In genomic region chr19:37719927-37720265, GRCh38 we compare ENCODE assay signal across 8 cellular contexts. TPM values are rescaled to one million over a fixed set of nuclear protein-coding genes. Genes with fewer than 3 reads are reported as not detected.
DNase-seq lines count a peak whose midpoint lies in the region; TF ChIP-seq lines count a peak whose summit lies in the region.

No MANE protein-coding gene starts in this region.

- intact Hi-C loops in cardiac septum (cut with DNase I) (loop anchor here (2.0 kb wide), 2 partner anchors 59 to 65 kb away; partner anchors contain the start of genes ZFP30 and ZNF573), breast epithelium (cut with DNase I; ENCODE audit: low total_unique reads) (no loop called here)

- TF ChIP-seq CTCF in right atrium auricular region (IDR thresholded peaks at IDR 0.05) (peak; percentile 3 to 7), breast epithelium (IDR thresholded peaks at IDR 0.05) (no peak)

- TF ChIP-seq POLR2A in breast epithelium (IDR thresholded peaks at IDR 0.05) = no peak

- peak overlapping the region; percentile 84 for H3K9ac ChIP-seq in mucosa of stomach (ENCODE audit: low read length)

- peaks cover 0 to 13% of the 10 kb centered on the region in 2 donors for H3K4me1 ChIP-seq in right atrium auricular region
- no peaks in the 10 kb centered on the region for H3K4me1 ChIP-seq in breast epithelium
- peaks cover 5% of the 10 kb centered on the region for H3K4me1 ChIP-seq in mucosa of stomach (ENCODE audit: control insufficient read depth, insufficient read depth, low read length)

- H3K4me3 ChIP-seq in right atrium auricular region = peak overlapping the region; percentile 79 to 85
- peak overlapping the region; percentile 75 to 92 (median 83) for H3K4me3 ChIP-seq in breast epithelium
- H3K4me3 ChIP-seq in mucosa of stomach (ENCODE audit: low read length) = peak overlapping the region; percentile 83

- no peak for DNase-seq in right atrium auricular region (ENCODE audit: low spot score)
- DNase-seq in cardiac septum (ENCODE audit: low spot score) = no peak
- DNase-seq in breast epithelium (ENCODE audit: low spot score in 2 of 2) = no peak
- DNase-seq in 8988T = no peak
- no peak for DNase-seq in stimulated activated CD4-positive, alpha-beta T cell treated with anti-CD3 and anti-CD28 coated beads, Interleukin-4, amount 100 ng/mL, for 24 hours
- no peak for DNase-seq in DMS114 treated with DMSO at 0.1 percent for 48 hours (lab: John Stamatoyannopoulos, UW; ENCODE audit: unreplicated experiment)
- no peak for DNase-seq in DMS53 treated with DMSO at 0.1 percent for 48 hours (lab: John Stamatoyannopoulos, UW; ENCODE audit: unreplicated experiment)

- no peaks in the 10 kb centered on the region for H3K9me3 ChIP-seq in right atrium auricular region
- H3K9me3 ChIP-seq in breast epithelium = no peaks in the 10 kb centered on the region
- H3K9me3 ChIP-seq in mucosa of stomach (ENCODE audit: control insufficient read depth, low read length) = no peaks in the 10 kb centered on the region

- H3K27me3 ChIP-seq in right atrium auricular region (no peaks in the 10 kb centered on the region), breast epithelium (no peaks in the 10 kb centered on the region), mucosa of stomach (ENCODE audit: control insufficient read depth, insufficient read depth, low read length) (no peaks in the 10 kb centered on the region)

- no peaks in the 10 kb centered on the region for H3K36me3 ChIP-seq in right atrium auricular region
- no peaks in the 10 kb centered on the region for H3K36me3 ChIP-seq in breast epithelium
- no peaks in the 10 kb centered on the region for H3K36me3 ChIP-seq in mucosa of stomach (ENCODE audit: control insufficient read depth, insufficient read depth, low read length)

- H3K27ac ChIP-seq in right atrium auricular region (peak overlapping the region; percentile 81 to 89), breast epithelium (peak overlapping the region; percentile 73 to 78)

RNA-seq across cellular contexts. Expression of gene ZNF607, which starts 0.3 kb away (rescaled TPM):
- total RNA-seq in right atrium auricular region (1 to 10 TPM; 2.0 to 3.7 TPM), cardiac septum (4.9 TPM), breast epithelium (1 to 10 TPM; 1.4 to 8.5 (median 5.6) TPM)

RNA-seq across cellular contexts. Expression of gene ZNF573, which starts 59.5 kb away (rescaled TPM):
- total RNA-seq in right atrium auricular region = 1 to 10 TPM; 4.6 to 4.9 TPM
- total RNA-seq in cardiac septum = 9.9 TPM
- total RNA-seq in breast epithelium = 10 to 100 TPM in 2 of 3 donors, 1 to 10 TPM in 1; 6.2 to 16.7 (median 11.6) TPM

Comparison
In these comparisons a context has a peak if more than half of its experiments do, and no peak if none do; other contexts are left out.
1. CTCF ChIP-seq: peak in right atrium auricular region (2 of 2); none in breast epithelium (0 of 3).
2. Peak in every context shown above with its lines, with median percentiles within 50 percentile points of each other: H3K4me3 ChIP-seq.